ENCODE assay signal across 28 cellular contexts in genomic region chr20:50043573-50044352, GRCh38.
DNase-seq lines count a peak whose midpoint lies in the region; ATAC-seq, FAIRE-seq and TF ChIP-seq lines count a peak whose summit lies in the region.
"Had no signal": no experiment of that assay in that cellular context is flagged by ENCODE, and none has a peak within 500 bp of the region (broad histone marks: within the 10 kb centered on the region; RNA-seq: fewer than 3 reads in every experiment).

No MANE protein-coding gene starts in this region.

- FAIRE-seq in HTR-8/SVneo (lab: Jason Lieb, UNC): peak; percentile 90
- FAIRE-seq: D721Med, GM12878 had no signal

- WGBS in spleen, 5 donors: 83 to 89% (median 87%) methylated on average over 18 to 22 of the region's 22 CpGs

- peaks cover 9% of the 10 kb centered on the region for H3K4me1 Mint-ChIP-seq in T-helper 17 cell

- peaks cover 23% of the 10 kb centered on the region for H3K27me3 Mint-ChIP-seq in T-helper 17 cell

- peaks cover 2% of the 10 kb centered on the region for H3K36me3 Mint-ChIP-seq in T-helper 17 cell (ENCODE audit: low read depth)
- H3K36me3 Mint-ChIP-seq: activated CD8-positive, alpha-beta memory T cell treated with anti-CD3 and anti-CD28 coated beads, Interleukin-2, amount 10 ng/mL, durations not matched to agents 7 days and 5 days; activated naive CD4-positive, alpha-beta T cell treated with anti-CD3 and anti-CD28 coated beads, Interleukin-2, amount 10 ng/mL, durations not matched to agents 7 days and 5 days had no signal

- ATAC-seq in T-helper 17 cell (no peak), GM21529 (IDR thresholded peaks at IDR 0.05; ENCODE audit: unreplicated experiment) (no peak)
- ATAC-seq: activated CD8-positive, alpha-beta memory T cell treated with anti-CD3 and anti-CD28 coated beads, Interleukin-2, amount 10 ng/mL, durations not matched to agents 7 days and 5 days; activated T-cell treated with anti-CD3 and anti-CD28 coated beads, Interleukin-2, amount 50 U/mL, for 72 hours; esophagus mucosa; foreskin keratinocyte; GM12878; sciatic nerve had no signal

- no peaks in the 10 kb centered on the region for H3K36me3 ChIP-seq in spleen
- H3K36me3 ChIP-seq: brain microvascular endothelial cell had no signal

- DNase-seq in HTR-8/SVneo (ENCODE audit: insufficient read length, low spot score) (no peak), T-helper 17 cell (no peak), fibroblast of villous mesenchyme (ENCODE audit: low read depth) (peak; percentile 52), spleen (no peak), SW 1271 (lab: John Stamatoyannopoulos, UW) (no peak), retina (no peak)
- DNase-seq: activated CD8-positive, alpha-beta memory T cell treated with anti-CD3 and anti-CD28 coated beads, Interleukin-2, amount 10 ng/mL, durations not matched to agents 7 days and 5 days; activated naive CD4-positive, alpha-beta T cell treated with anti-CD3 and anti-CD28 coated beads, Interleukin-2, amount 10 ng/mL, durations not matched to agents 7 days and 5 days; activated T-cell treated with anti-CD3 and anti-CD28 coated beads, Interleukin-2, amount 50 U/mL, for 72 hours; brain microvascular endothelial cell; CD4-positive, CD25-positive, alpha-beta regulatory T cell; effector memory CD4-positive, alpha-beta T cell; foreskin keratinocyte; GOT3; KBM-7; mammary epithelial cell; NCI-H1417 treated with DMSO at 0.1 percent for 48 hours; NCI-H2081 treated with DMSO at 0.1 percent for 48 hours; NCI-H345; NCI-H748 treated with DMSO at 0.1 percent for 48 hours; stimulated activated CD4-positive, alpha-beta T cell treated with anti-CD3 and anti-CD28 coated beads, Interleukin-4, amount 100 ng/mL, for 4 hours; stimulated activated naive CD4-positive, alpha-beta T cell had no signal

- H3K27me3 ChIP-seq in spleen (replicated peaks in 1 of 7): no peaks in the 10 kb centered on the region
- H3K27me3 ChIP-seq: brain microvascular endothelial cell, foreskin keratinocyte had no signal

- no peak for TF ChIP-seq POLR2A in spleen (IDR thresholded peaks at IDR 0.05)

- no peak for TF ChIP-seq CTCF in fibroblast of villous mesenchyme (IDR thresholded peaks at IDR 0.05; ENCODE audit: insufficient read depth, low read depth, low read length)
- no peak for TF ChIP-seq CTCF in spleen (IDR thresholded peaks at IDR 0.05 in 8 of 11, conservative IDR thresholded peaks at IDR 0.05 in 3 of 11)

- intact Hi-C loops in spleen (cut with DNase I; ENCODE audit: low total_unique reads): no loop called here

- no peak overlapping the region for H3K27ac Mint-ChIP-seq in T-helper 17 cell
- H3K27ac Mint-ChIP-seq: activated CD8-positive, alpha-beta memory T cell treated with anti-CD3 and anti-CD28 coated beads, Interleukin-2, amount 10 ng/mL, durations not matched to agents 7 days and 5 days; activated naive CD4-positive, alpha-beta T cell treated with anti-CD3 and anti-CD28 coated beads, Interleukin-2, amount 10 ng/mL, durations not matched to agents 7 days and 5 days; activated T-cell treated with anti-CD3 and anti-CD28 coated beads, Interleukin-2, amount 50 U/mL, for 72 hours; CD4-positive, CD25-positive, alpha-beta regulatory T cell; progenitor cell of endocrine pancreas had no signal

- no peaks in the 10 kb centered on the region for H3K9me3 ChIP-seq in T-helper 17 cell (ENCODE audit: control insufficient read depth, low read length, poor library complexity, severe bottlenecking)
- H3K9me3 ChIP-seq in spleen: no peaks in the 10 kb centered on the region

- H3K27ac ChIP-seq in spleen: peak overlapping the region in 7 of 8 donors; percentile 32 to 84 (median 57)
- H3K27ac ChIP-seq: brain microvascular endothelial cell, foreskin keratinocyte had no signal

- peaks cover 20 to 72% (median 50%) of the 10 kb centered on the region in 6 donors for H3K4me1 ChIP-seq in spleen
- H3K4me1 ChIP-seq: foreskin keratinocyte had no signal

- H3K4me3 ChIP-seq in fibroblast of villous mesenchyme (ENCODE audit: low read depth, low read length) (no peak overlapping the region), spleen (no peak overlapping the region)
- H3K4me3 ChIP-seq: GM12878 had no signal

- peak overlapping the region; percentile 12 for H3K4me3 Mint-ChIP-seq in T-helper 17 cell
- H3K4me3 Mint-ChIP-seq: activated CD8-positive, alpha-beta memory T cell treated with anti-CD3 and anti-CD28 coated beads, Interleukin-2, amount 10 ng/mL, durations not matched to agents 7 days and 5 days; activated naive CD4-positive, alpha-beta T cell treated with anti-CD3 and anti-CD28 coated beads, Interleukin-2, amount 10 ng/mL, durations not matched to agents 7 days and 5 days; activated T-cell treated with anti-CD3 and anti-CD28 coated beads, Interleukin-2, amount 50 U/mL, for 72 hours; CD4-positive, CD25-positive, alpha-beta regulatory T cell had no signal
